Comparison of ENCODE assay signal across 26 cellular contexts in genomic region chrX:105816517-105816916, GRCh38. TPM values are rescaled to one million over a fixed set of nuclear protein-coding genes. Genes with fewer than 3 reads are reported as not detected.
"Had no signal": no experiment of that assay in that cellular context is flagged by ENCODE, and none has a peak within 500 bp of the region (broad histone marks: within the 10 kb centered on the region; RNA-seq: fewer than 3 reads in every experiment).

No MANE protein-coding gene starts in this region.

- H3K36me3 ChIP-seq: esophagus squamous epithelium, gastrocnemius medialis, heart right ventricle, left lung, lower lobe of right lung had no signal

- H3K4me1 ChIP-seq: gastrocnemius medialis, heart right ventricle, left lung, lower lobe of right lung had no signal

- FAIRE-seq: endometrium, islet of Langerhans, keratinocyte had no signal

- H3K9me3 ChIP-seq: esophagus squamous epithelium, gastrocnemius medialis, heart right ventricle, left lung, lower lobe of right lung, mucosa of descending colon had no signal

- H3K27ac ChIP-seq: epithelial cell of prostate, esophagus squamous epithelium, gastrocnemius medialis, heart right ventricle, left lung, lower lobe of right lung had no signal

- ATAC-seq: effector memory CD8-positive, alpha-beta T cell; esophagus mucosa; gastrocnemius medialis; heart right ventricle; left cardiac atrium; left lung; left ventricle myocardium superior; lower lobe of right lung; mucosa of descending colon had no signal

- H3K4me3 ChIP-seq: esophagus squamous epithelium, gastrocnemius medialis, heart right ventricle, left lung, lower lobe of right lung, mucosa of descending colon had no signal

- DNase-seq: cortex of kidney; effector CD8-positive, alpha-beta T cell; effector memory CD8-positive, alpha-beta T cell; endodermal cell; erythroblast; esophagus squamous epithelium; foreskin fibroblast; foreskin melanocyte; gastrocnemius medialis; glutamatergic neuron; head of caudate nucleus; heart right ventricle; hippocampal formation; left cardiac atrium; left lung; left ventricle myocardium superior; lower lobe of right lung; mesenchymal stem cell; mucosa of descending colon; naive B cell had no signal

RNA-seq across cellular contexts. Expression of gene NRK, which starts 5.8 kb away (rescaled TPM):
- total RNA-seq: esophagus mucosa, myocyte had no signal
